Comparison of ENCODE assay signal across 17 cellular contexts in the genomic region with DNA sequence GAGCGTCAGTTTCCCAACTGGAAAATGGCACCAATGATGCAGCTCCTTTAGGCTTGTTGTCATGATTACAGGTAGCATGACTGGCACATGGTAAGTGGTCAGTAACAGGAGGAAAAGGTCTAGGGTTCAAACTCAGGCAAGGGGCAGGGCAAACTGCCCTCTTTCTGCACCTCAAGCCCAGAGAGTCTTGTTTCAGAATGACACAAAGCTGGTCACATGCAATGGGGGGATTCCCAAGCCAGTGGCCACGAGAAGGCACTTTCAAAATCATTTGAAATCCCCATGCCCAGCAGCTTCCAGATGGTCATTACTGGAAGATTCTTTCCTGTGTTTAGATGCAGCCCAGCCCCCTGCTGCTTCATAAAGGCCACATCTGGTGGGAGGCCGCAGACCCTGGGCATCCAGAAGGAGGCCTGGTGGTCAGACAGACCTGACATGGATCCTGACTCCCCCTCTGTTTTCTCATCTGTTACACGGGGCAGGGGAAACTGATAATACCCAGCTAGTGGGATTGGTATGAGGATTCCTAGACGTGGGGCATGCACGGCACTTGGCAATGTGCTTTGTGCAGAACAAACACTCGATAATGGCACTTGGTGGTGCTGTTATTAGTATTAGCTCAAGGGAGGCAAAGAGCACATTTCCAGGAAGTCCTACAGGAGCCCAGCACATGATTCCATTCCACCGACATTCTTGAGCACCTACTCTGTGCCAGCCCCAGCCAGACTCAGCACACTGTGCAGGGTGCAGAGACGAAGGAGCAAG. TPM values are rescaled to one million over a fixed set of nuclear protein-coding genes. Genes with fewer than 3 reads are reported as not detected.
DNase-seq lines count a peak whose midpoint lies in the region; ATAC-seq and TF ChIP-seq lines count a peak whose summit lies in the region.
"Had no signal": no experiment of that assay in that cellular context is flagged by ENCODE, and none has a peak within 500 bp of the region (broad histone marks: within the 10 kb centered on the region; RNA-seq: fewer than 3 reads in every experiment).

No MANE protein-coding gene starts in this region.

- peaks cover 27% of the 10 kb centered on the region for H3K27me3 Mint-ChIP-seq in activated T-cell treated with anti-CD3 and anti-CD28 coated beads, Interleukin-2, amount 50 U/mL, for 72 hours (ENCODE audit: low read depth)
- peaks cover 17% of the 10 kb centered on the region for H3K27me3 Mint-ChIP-seq in activated T-cell treated with anti-CD3 and anti-CD28 coated beads, Interleukin-2, amount 50 U/mL, for 4 hours (ENCODE audit: low read depth)
- H3K27me3 Mint-ChIP-seq in T-cell = peaks cover 19 to 24% of the 10 kb centered on the region in 2 donors

- CTCF ChIA-PET in T-cell (lab: Charles Lee) = no interaction called here
- CTCF ChIA-PET in A673 (lab: Charles Lee) = interaction anchor here (0.5 kb wide), 1 partner anchor 209 kb away, joined by 5 read pairs; no protein-coding TSS in a partner anchor

- H3K27ac ChIP-seq in OCI-LY3 (ENCODE audit: low read length) (peak overlapping the region; percentile 98), upper lobe of right lung (no peak overlapping the region), A673 (ENCODE audit: low read depth, low read length, poor library complexity, severe bottlenecking) (no peak overlapping the region)
- H3K27ac ChIP-seq: A549, left ventricle myocardium inferior, prostate gland had no signal

- POLR2A ChIA-PET in T-cell (lab: Charles Lee) (no interaction called here), A673 (lab: Charles Lee; ENCODE audit: low non-redundant PET) (no interaction called here)

- no peak overlapping the region for H3K4me3 Mint-ChIP-seq in activated T-cell treated with anti-CD3 and anti-CD28 coated beads, Interleukin-2, amount 50 U/mL, for 72 hours
- no peak overlapping the region for H3K4me3 Mint-ChIP-seq in activated T-cell treated with anti-CD3 and anti-CD28 coated beads, Interleukin-2, amount 50 U/mL, for 4 hours
- H3K4me3 Mint-ChIP-seq in T-cell = no peak overlapping the region
- H3K4me3 Mint-ChIP-seq: activated naive CD8-positive, alpha-beta T cell treated with anti-CD3 and anti-CD28 coated beads, Interleukin-2, amount 10 ng/mL, durations not matched to agents 7 days and 5 days; CD8-positive, alpha-beta T cell had no signal

- H3K9me3 Mint-ChIP-seq in activated T-cell treated with anti-CD3 and anti-CD28 coated beads, Interleukin-2, amount 50 U/mL, for 72 hours = peaks cover 0 to 3% of the 10 kb centered on the region in 2 donors
- H3K9me3 Mint-ChIP-seq in activated T-cell treated with anti-CD3 and anti-CD28 coated beads, Interleukin-2, amount 50 U/mL, for 4 hours = peaks cover under 1% of the 10 kb centered on the region
- H3K9me3 Mint-ChIP-seq in T-cell = peaks cover 0 to 6% (median 2%) of the 10 kb centered on the region in 3 donors
- H3K9me3 Mint-ChIP-seq: activated naive CD8-positive, alpha-beta T cell treated with anti-CD3 and anti-CD28 coated beads, Interleukin-2, amount 10 ng/mL, durations not matched to agents 7 days and 5 days had no signal

- no peaks in the 10 kb centered on the region for H3K79me2 ChIP-seq in OCI-LY3 (ENCODE audit: low read length)

- H3K4me1 Mint-ChIP-seq in activated T-cell treated with anti-CD3 and anti-CD28 coated beads, Interleukin-2, amount 50 U/mL, for 72 hours (ENCODE audit: low read depth) = peaks cover 21% of the 10 kb centered on the region
- H3K4me1 Mint-ChIP-seq in activated T-cell treated with anti-CD3 and anti-CD28 coated beads, Interleukin-2, amount 50 U/mL, for 4 hours (ENCODE audit: low read depth) = no peaks in the 10 kb centered on the region
- H3K4me1 Mint-ChIP-seq in T-cell = no peaks in the 10 kb centered on the region
- H3K4me1 Mint-ChIP-seq: activated naive CD8-positive, alpha-beta T cell treated with anti-CD3 and anti-CD28 coated beads, Interleukin-2, amount 10 ng/mL, durations not matched to agents 7 days and 5 days had no signal

- no peaks in the 10 kb centered on the region for H3K36me3 ChIP-seq in OCI-LY3 (replicated peaks; ENCODE audit: low read depth, low read length)
- H3K36me3 ChIP-seq in upper lobe of right lung = no peaks in the 10 kb centered on the region
- no peaks in the 10 kb centered on the region for H3K36me3 ChIP-seq in A673 (ENCODE audit: insufficient read depth, low read length, poor library complexity, severe bottlenecking)
- H3K36me3 ChIP-seq: left ventricle myocardium inferior, prostate gland had no signal

- H3K4me1 ChIP-seq in OCI-LY3 (ENCODE audit: low read length) (peaks cover 51% of the 10 kb centered on the region), upper lobe of right lung (no peaks in the 10 kb centered on the region), A673 (ENCODE audit: insufficient read depth, low read length, poor library complexity, severe bottlenecking) (peaks cover 12% of the 10 kb centered on the region)
- H3K4me1 ChIP-seq: prostate gland had no signal

- no peaks in the 10 kb centered on the region for H3K27me3 ChIP-seq in OCI-LY3 (ENCODE audit: low read depth, low read length)
- no peaks in the 10 kb centered on the region for H3K27me3 ChIP-seq in upper lobe of right lung
- H3K27me3 ChIP-seq in A673 (replicated peaks; ENCODE audit: insufficient read depth, low read depth, low read length, poor library complexity) = peaks cover 3% of the 10 kb centered on the region

- H3K4me2 ChIP-seq in OCI-LY3 (ENCODE audit: low read length) = peak overlapping the region; percentile 87
- H3K4me2 ChIP-seq: A549 had no signal

- H2AFZ ChIP-seq in OCI-LY3 (ENCODE audit: low read depth, low read length) = no peak overlapping the region

- H3K27ac Mint-ChIP-seq in activated T-cell treated with anti-CD3 and anti-CD28 coated beads, Interleukin-2, amount 50 U/mL, for 72 hours = no peak overlapping the region
- no peak overlapping the region for H3K27ac Mint-ChIP-seq in T-cell
- H3K27ac Mint-ChIP-seq: activated naive CD8-positive, alpha-beta T cell treated with anti-CD3 and anti-CD28 coated beads, Interleukin-2, amount 10 ng/mL, durations not matched to agents 7 days and 5 days; CD8-positive, alpha-beta T cell had no signal

- H3K4me3 ChIP-seq in OCI-LY3 (ENCODE audit: low read length) (peak overlapping the region; percentile 45), upper lobe of right lung (no peak overlapping the region), A673 (ENCODE audit: low read depth, low read length, poor library complexity, severe bottlenecking) (no peak overlapping the region)
- H3K4me3 ChIP-seq: A549, left ventricle myocardium inferior, prostate gland had no signal

- peak; percentile 43 to 53 for ATAC-seq in activated T-cell treated with anti-CD3 and anti-CD28 coated beads, Interleukin-2, amount 50 U/mL, for 72 hours (replicated peaks in 1 of 2)
- no peak for ATAC-seq in activated T-cell treated with anti-CD3 and anti-CD28 coated beads, Interleukin-2, amount 50 U/mL, for 4 hours
- peak; percentile 59 for ATAC-seq in GM21619 (IDR thresholded peaks at IDR 0.05; ENCODE audit: unreplicated experiment)
- ATAC-seq in upper lobe of right lung = peak; percentile 89
- ATAC-seq in T-cell (replicated peaks in 1 of 4) = no peak
- no peak for ATAC-seq in GM18517 (IDR thresholded peaks at IDR 0.05; ENCODE audit: unreplicated experiment)
- ATAC-seq: A549; CD8-positive, alpha-beta T cell; Right ventricle myocardium inferior had no signal

- no TSS peak for BruUV-seq in A673 (replicated peaks; lab: Mats Ljungman, UMichigan)

- H3K9me3 ChIP-seq in OCI-LY3 (ENCODE audit: insufficient read depth, low read length) (no peaks in the 10 kb centered on the region), upper lobe of right lung (no peaks in the 10 kb centered on the region), A673 (ENCODE audit: low read depth, low read length, poor library complexity, severe bottlenecking) (no peaks in the 10 kb centered on the region)
- H3K9me3 ChIP-seq: A549, prostate gland had no signal

- H4K20me1 ChIP-seq in OCI-LY3 (ENCODE audit: insufficient read depth, low read length) = no peaks in the 10 kb centered on the region

- H3K9ac ChIP-seq in OCI-LY3 (ENCODE audit: low read length) = peak overlapping the region; percentile 70

- H3K36me3 Mint-ChIP-seq in activated T-cell treated with anti-CD3 and anti-CD28 coated beads, Interleukin-2, amount 50 U/mL, for 72 hours (ENCODE audit: insufficient read depth in 2 of 2) = no peaks in the 10 kb centered on the region
- no peaks in the 10 kb centered on the region for H3K36me3 Mint-ChIP-seq in activated T-cell treated with anti-CD3 and anti-CD28 coated beads, Interleukin-2, amount 50 U/mL, for 4 hours (ENCODE audit: insufficient read depth)
- no peaks in the 10 kb centered on the region for H3K36me3 Mint-ChIP-seq in T-cell
- H3K36me3 Mint-ChIP-seq: activated naive CD8-positive, alpha-beta T cell treated with anti-CD3 and anti-CD28 coated beads, Interleukin-2, amount 10 ng/mL, durations not matched to agents 7 days and 5 days; CD8-positive, alpha-beta T cell had no signal

- peak; percentile 12 to 16 for DNase-seq in activated T-cell treated with anti-CD3 and anti-CD28 coated beads, Interleukin-2, amount 50 U/mL, for 72 hours
- DNase-seq in activated T-cell treated with anti-CD3 and anti-CD28 coated beads, Interleukin-2, amount 50 U/mL, for 4 hours = no peak
- DNase-seq in upper lobe of right lung (peak; percentile 67), T-cell (no peak), A673 (ENCODE audit: low spot score) (no peak)
- DNase-seq: activated CD4-positive, alpha-beta T cell treated with anti-CD3 and anti-CD28 coated beads for 4 hours; activated naive CD8-positive, alpha-beta T cell treated with anti-CD3 and anti-CD28 coated beads, Interleukin-2, amount 10 ng/mL, durations not matched to agents 7 days and 5 days; activated T-cell treated with anti-CD3 and anti-CD28 coated beads for 4 hours; CD8-positive, alpha-beta T cell; left ventricle myocardium inferior; T-helper 2 cell had no signal

- no peak for TF ChIP-seq CTCF in OCI-LY3 (IDR thresholded peaks at IDR 0.05; ENCODE audit: low read depth, low read length)
- no peak for TF ChIP-seq CTCF in upper lobe of right lung (IDR thresholded peaks at IDR 0.05)
- no peak for TF ChIP-seq CTCF in A673 (conservative IDR thresholded peaks at IDR 0.05; ENCODE audit: low read depth, low read length)

- intact Hi-C loops in upper lobe of right lung (cut with DNase I) = no loop called here
- intact Hi-C loops in A673 (cut with micrococcal nuclease; ENCODE audit: unreplicated experiment) = no loop called here

RNA-seq across cellular contexts. Expression of gene PLA2G2D, which starts 6.9 kb away (rescaled TPM):
- total RNA-seq in activated T-cell treated with anti-CD3 and anti-CD28 coated beads, Interleukin-2, amount 50 U/mL, for 72 hours = not detected
- not detected for total RNA-seq in activated T-cell treated with anti-CD3 and anti-CD28 coated beads, Interleukin-2, amount 50 U/mL, for 4 hours
- total RNA-seq in upper lobe of right lung (not detected), T-cell (not detected), A673 (2021) (not detected in 2 replicates)
- total RNA-seq: activated naive CD8-positive, alpha-beta T cell treated with anti-CD3 and anti-CD28 coated beads, Interleukin-2, amount 10 ng/mL, durations not matched to agents 7 days and 5 days; CD8-positive, alpha-beta T cell; left ventricle myocardium inferior; prostate gland; Right ventricle myocardium inferior had no signal

RNA-seq across cellular contexts. Expression of gene PLA2G2F, which starts 12.9 kb away (rescaled TPM):
- not detected for total RNA-seq in activated T-cell treated with anti-CD3 and anti-CD28 coated beads, Interleukin-2, amount 50 U/mL, for 72 hours
- not detected for total RNA-seq in activated T-cell treated with anti-CD3 and anti-CD28 coated beads, Interleukin-2, amount 50 U/mL, for 4 hours
- total RNA-seq in upper lobe of right lung (not detected), T-cell (not detected), A673 (2021) (not detected in 2 replicates)
- total RNA-seq: activated naive CD8-positive, alpha-beta T cell treated with anti-CD3 and anti-CD28 coated beads, Interleukin-2, amount 10 ng/mL, durations not matched to agents 7 days and 5 days; CD8-positive, alpha-beta T cell; left ventricle myocardium inferior; Right ventricle myocardium inferior had no signal

RNA-seq across cellular contexts. Expression of gene PLA2G5, which starts 56.2 kb away (rescaled TPM):
- total RNA-seq in activated T-cell treated with anti-CD3 and anti-CD28 coated beads, Interleukin-2, amount 50 U/mL, for 72 hours = not detected
- total RNA-seq in activated T-cell treated with anti-CD3 and anti-CD28 coated beads, Interleukin-2, amount 50 U/mL, for 4 hours = not detected
- 4.9 TPM for total RNA-seq in upper lobe of right lung
- not detected for total RNA-seq in T-cell
- not detected in 2 replicates for total RNA-seq in A673 (2021)
- total RNA-seq: activated naive CD8-positive, alpha-beta T cell treated with anti-CD3 and anti-CD28 coated beads, Interleukin-2, amount 10 ng/mL, durations not matched to agents 7 days and 5 days; CD8-positive, alpha-beta T cell had no signal

RNA-seq across cellular contexts. Expression of gene UBXN10, which starts 59.7 kb away (rescaled TPM):
- total RNA-seq in activated T-cell treated with anti-CD3 and anti-CD28 coated beads, Interleukin-2, amount 50 U/mL, for 72 hours = under 1 TPM; 0.91 to 0.93 TPM
- total RNA-seq in activated T-cell treated with anti-CD3 and anti-CD28 coated beads, Interleukin-2, amount 50 U/mL, for 4 hours = under 1 TPM; 0.18 to 0.50 (median 0.33) TPM
- total RNA-seq in upper lobe of right lung (0.87 TPM), T-cell (under 1 TPM; 0.06 to 0.30 (median 0.20) TPM), A673 (2021) (not detected in 2 replicates)

Comparison
In these comparisons a context has a peak if more than half of its experiments do, and no peak if none do; other contexts are left out.
1. ATAC-seq: peak in activated T-cell treated with anti-CD3 and anti-CD28 coated beads, Interleukin-2, amount 50 U/mL, for 72 hours (2 of 2), GM21619 (single experiment) and upper lobe of right lung (single experiment); none in activated T-cell treated with anti-CD3 and anti-CD28 coated beads, Interleukin-2, amount 50 U/mL, for 4 hours (0 of 2), T-cell (0 of 4) and GM18517 (single experiment).
2. DNase-seq: peak in activated T-cell treated with anti-CD3 and anti-CD28 coated beads, Interleukin-2, amount 50 U/mL, for 72 hours (2 of 2) and upper lobe of right lung (single experiment); none in activated T-cell treated with anti-CD3 and anti-CD28 coated beads, Interleukin-2, amount 50 U/mL, for 4 hours (single experiment), T-cell (0 of 34) and A673 (single experiment).